Comparison of ENCODE assay signal across 8 cellular contexts in genomic region chrX:15497865-15498264, GRCh38. TPM values are rescaled to one million over a fixed set of nuclear protein-coding genes. Genes with fewer than 3 reads are reported as not detected.
DNase-seq lines count a peak whose midpoint lies in the region; ATAC-seq, FAIRE-seq and TF ChIP-seq lines count a peak whose summit lies in the region.

No MANE protein-coding gene starts in this region.

- H4K91ac ChIP-seq in H1 (replicated peaks; ENCODE audit: insufficient read length, low read length): no peak overlapping the region

- H3K4me3 ChIP-seq in BJ (ENCODE audit: low read depth, low read length) (no peak overlapping the region), H1 (ENCODE audit: extremely low read depth in 1 of 4, insufficient read depth in 2 of 4, low read depth in 3 of 4, low read length in 4 of 4) (no peak overlapping the region), tibial artery (no peak overlapping the region)

- no peak for TF ChIP-seq POLR2A in H1 (IDR thresholded peaks at IDR 0.05; ENCODE audit: control extremely low read depth in 1 of 2, low read depth in 2 of 2, low read length in 2 of 2)

- H3K4me3 Mint-ChIP-seq in activated CD4-positive, alpha-beta T cell treated with anti-CD3 and anti-CD28 coated beads, Interleukin-2, amount 10 ng/mL, durations not matched to agents 7 days and 5 days: no peak overlapping the region

- H3K4me2 ChIP-seq in H1 (ENCODE audit: insufficient read depth in 1 of 2, low read depth in 2 of 2, low read length in 2 of 2): no peak overlapping the region

- H4K20me1 ChIP-seq in H1 (replicated peaks in 1 of 2; ENCODE audit: control insufficient read depth in 1 of 2, insufficient read depth in 2 of 2, low read length in 2 of 2): no peaks in the 10 kb centered on the region

- TF ChIP-seq CTCF in BJ (IDR thresholded peaks at IDR 0.05; ENCODE audit: insufficient read depth, low read depth, low read length): peak; percentile 57
- peak; percentile 48 to 63 (median 56) for TF ChIP-seq CTCF in H1 (IDR thresholded peaks at IDR 0.05; ENCODE audit: control extremely low read depth in 1 of 3, insufficient read depth in 1 of 3, low read depth in 1 of 3, low read length in 3 of 3)
- peak; percentile 11 to 22 for TF ChIP-seq CTCF in tibial artery (IDR thresholded peaks at IDR 0.05)

- no peak overlapping the region for H3K4ac ChIP-seq in H1 (replicated peaks; ENCODE audit: insufficient read length, low read depth, low read length)

- H2BK12ac ChIP-seq in H1 (ENCODE audit: low read depth, low read length): no peak overlapping the region

- H3K36me3 ChIP-seq in BJ (ENCODE audit: control insufficient read depth, insufficient read depth, low read length) (no peaks in the 10 kb centered on the region), H1 (ENCODE audit: control insufficient read depth in 2 of 4, insufficient read depth in 4 of 4, low read length in 3 of 4) (no peaks in the 10 kb centered on the region), tibial artery (no peaks in the 10 kb centered on the region)

- no peak overlapping the region for H4K5ac ChIP-seq in H1 (ENCODE audit: insufficient read length, low read depth, low read length)

- no peak for TF ChIP-seq EP300 in H1 (IDR thresholded peaks at IDR 0.05; ENCODE audit: borderline replicate concordance in 1 of 2, low read depth in 2 of 2, low read length in 2 of 2)

- H3K36me3 Mint-ChIP-seq in activated CD4-positive, alpha-beta T cell treated with anti-CD3 and anti-CD28 coated beads, Interleukin-2, amount 10 ng/mL, durations not matched to agents 7 days and 5 days (ENCODE audit: low read depth): no peaks in the 10 kb centered on the region

- no peaks in the 10 kb centered on the region for H3K79me2 ChIP-seq in H1 (ENCODE audit: control insufficient read depth in 1 of 2, insufficient read depth in 2 of 2, low read length in 2 of 2)

- H2AFZ ChIP-seq in H1 (ENCODE audit: low read length): no peak overlapping the region

- no peak overlapping the region for H2BK15ac ChIP-seq in H1 (ENCODE audit: low read length)

- H3K27ac ChIP-seq in H1 (ENCODE audit: low read depth, low read length) (no peak overlapping the region), tibial artery (no peak overlapping the region)

- H2BK120ac ChIP-seq in H1 (replicated peaks; ENCODE audit: low read depth, low read length): no peak overlapping the region

- H3K27me3 ChIP-seq in BJ (ENCODE audit: control insufficient read depth, insufficient read depth, low read length) (no peaks in the 10 kb centered on the region), H1 (replicated peaks in 1 of 4; ENCODE audit: control insufficient read depth in 3 of 4, extremely low read depth in 1 of 4, insufficient read depth in 3 of 4, low read length in 3 of 4) (no peaks in the 10 kb centered on the region), tibial artery (no peaks in the 10 kb centered on the region)

- no peak overlapping the region for H3K9ac ChIP-seq in H1 (replicated peaks in 1 of 4; ENCODE audit: extremely low read depth in 1 of 4, low read depth in 3 of 4, low read length in 3 of 4)

- H3K79me1 ChIP-seq in H1 (ENCODE audit: low read depth, low read length): no peaks in the 10 kb centered on the region

- no peaks in the 10 kb centered on the region for H3K4me1 ChIP-seq in H1 (replicated peaks in 1 of 4; ENCODE audit: control insufficient read depth in 3 of 4, insufficient read depth in 4 of 4, low read length in 3 of 4)
- peaks cover 0 to 4% (median 0%) of the 10 kb centered on the region in 4 donors for H3K4me1 ChIP-seq in tibial artery

- H3K4me1 Mint-ChIP-seq in activated CD4-positive, alpha-beta T cell treated with anti-CD3 and anti-CD28 coated beads, Interleukin-2, amount 10 ng/mL, durations not matched to agents 7 days and 5 days: peaks cover 8% of the 10 kb centered on the region

- no peaks in the 10 kb centered on the region for H3K9me3 Mint-ChIP-seq in activated CD4-positive, alpha-beta T cell treated with anti-CD3 and anti-CD28 coated beads, Interleukin-2, amount 10 ng/mL, durations not matched to agents 7 days and 5 days

- no peak overlapping the region for H3K27ac Mint-ChIP-seq in activated CD4-positive, alpha-beta T cell treated with anti-CD3 and anti-CD28 coated beads, Interleukin-2, amount 10 ng/mL, durations not matched to agents 7 days and 5 days

- no peak overlapping the region for H3K56ac ChIP-seq in H1 (replicated peaks; ENCODE audit: insufficient read length, low read depth, low read length)

- peaks cover 15% of the 10 kb centered on the region for H3K27me3 Mint-ChIP-seq in activated CD4-positive, alpha-beta T cell treated with anti-CD3 and anti-CD28 coated beads, Interleukin-2, amount 10 ng/mL, durations not matched to agents 7 days and 5 days

- H4K8ac ChIP-seq in H1 (ENCODE audit: extremely low read depth, insufficient read depth, low read length): no peak overlapping the region

- DNase-seq in BJ (ENCODE audit: low read depth) (no peak), H4 (ENCODE audit: low spot score) (peak; percentile 46), NCI-H345 treated with DMSO at 0.1 percent for 48 hours (lab: John Stamatoyannopoulos, UW; ENCODE audit: unreplicated experiment) (peak; percentile 41), H1 (ENCODE audit: low read depth in 1 of 2, low spot score in 2 of 2) (peak in 1 of 2 experiments; percentile 72), midbrain (lab: John Stamatoyannopoulos, UW) (peak; percentile 36), tibial artery (peak in 1 of 2 donors; percentile 24)
- DNase-seq in activated CD4-positive, alpha-beta T cell treated with anti-CD3 and anti-CD28 coated beads, Interleukin-2, amount 10 ng/mL, durations not matched to agents 7 days and 5 days: peak; percentile 50

- intact Hi-C loops in tibial artery (cut with DNase I; ENCODE audit: low total_unique reads): loop anchor here (5.0 to 10.0 kb wide), 2 partner anchors 174 to 357 kb away; partner anchors contain the start of gene AP1S2

- no peaks in the 10 kb centered on the region; the same call in 1 of the 2 replicates for H3K23me2 ChIP-seq in H1 (ENCODE audit: low read depth, low read length)

- H2BK5ac ChIP-seq in H1 (ENCODE audit: low read depth, low read length): no peak overlapping the region

- 13% methylated on average over 4 of the region's 4 CpGs; no CpG with 5 or more reads in 1 of the 2 experiments for WGBS in H1 (ENCODE audit: extremely low coverage in 1 of 2, insufficient coverage in 1 of 2, insufficient read length in 1 of 2, insufficient replicate concordance in 2 of 2, low coverage in 1 of 2, low lambda C conversion rate in 2 of 2, missing lambda C conversion rate in 1 of 2), 2 experiments

- no peak overlapping the region for H2AK5ac ChIP-seq in H1 (ENCODE audit: low read depth, low read length)

- H3K14ac ChIP-seq in H1 (ENCODE audit: insufficient read length): no peak overlapping the region

- no peaks in the 10 kb centered on the region for H3K9me3 ChIP-seq in H1 (ENCODE audit: insufficient read depth in 2 of 2, low read depth in 1 of 2, low read length in 1 of 2)
- no peaks in the 10 kb centered on the region for H3K9me3 ChIP-seq in tibial artery

- H3K18ac ChIP-seq in H1 (ENCODE audit: extremely low read depth, low read length): no peak overlapping the region

- H2BK20ac ChIP-seq in H1 (ENCODE audit: low read length): no peak overlapping the region

- POLR2A ChIA-PET in BJ (lab: Charles Lee) (no interaction called here), H1 (lab: Charles Lee; ENCODE audit: partially characterized antibody) (no interaction called here)
- POLR2A ChIA-PET in activated CD4-positive, alpha-beta T cell treated with anti-CD3 and anti-CD28 coated beads, Interleukin-2, amount 10 ng/mL, durations not matched to agents 7 days and 5 days (lab: Charles Lee): no interaction called here

- peak; percentile 87 for FAIRE-seq in H1 (lab: Jason Lieb, UNC)

- CTCF ChIA-PET in BJ (lab: Yijun Ruan, JAX) (no interaction called here), H1 (lab: Charles Lee; ENCODE audit: partially characterized antibody) (interaction anchor here (0.7 to 2.5 kb wide), 6 partner anchors 16 to 1803 kb away, joined by 3 to 7 read pairs (median 3); no protein-coding TSS in a partner anchor)
- CTCF ChIA-PET in activated CD4-positive, alpha-beta T cell treated with anti-CD3 and anti-CD28 coated beads, Interleukin-2, amount 10 ng/mL, durations not matched to agents 7 days and 5 days (lab: Charles Lee): no interaction called here

- H3K23ac ChIP-seq in H1 (ENCODE audit: insufficient read length): no peak overlapping the region

- TF ChIP-seq RAD21 in H1 (IDR thresholded peaks at IDR 0.05 in 1 of 2, conservative IDR thresholded peaks at IDR 0.05 in 1 of 2; ENCODE audit: low read depth in 2 of 2, low read length in 2 of 2): peak; percentile 70 to 74

- ATAC-seq in GM18907 (IDR thresholded peaks at IDR 0.05; ENCODE audit: unreplicated experiment): no peak

RNA-seq across cellular contexts. Expression of gene BMX, which starts 2.7 kb away (rescaled TPM):
- polyA plus RNA-seq in BJ (2011; rRNA removed) (not detected in 2 replicates), H1 (2011; rRNA removed) (not detected in 2 replicates)
- not detected in 2 replicates for polyA minus RNA-seq in BJ (2011; rRNA and poly(A)+ RNA removed)
- not detected in 2 replicates for total RNA-seq in H4 (2014; rRNA removed; shearing (Covaris generic))
- not detected for total RNA-seq in activated CD4-positive, alpha-beta T cell treated with anti-CD3 and anti-CD28 coated beads, Interleukin-2, amount 10 ng/mL, durations not matched to agents 7 days and 5 days
- total RNA-seq in H1 (2021; fragmentation: NEBNext Ultra II Directional; extraction: Animal tissue kit (Norgen Biotek cat#: 25700)): not detected in 2 replicates
- not detected for polyA plus RNA-seq in H1 (2011; cell fraction: cytosol; rRNA removed)
- polyA plus RNA-seq in H1 (2011; cell fraction: nucleus; rRNA removed): not detected
- not detected in 4 replicates for polyA plus RNA-seq in H1 (2012, experiment 1 of 2)
- not detected for polyA plus RNA-seq in H1 (2012, experiment 2 of 2)
- polyA plus RNA-seq in H1 (2013, experiment 1 of 2): 0.02 TPM
- polyA plus RNA-seq in H1 (2013, experiment 2 of 2): not detected
- polyA minus RNA-seq in H1 (2011; rRNA and poly(A)+ RNA removed): not detected in 2 replicates
- not detected for polyA minus RNA-seq in H1 (2011; cell fraction: cytosol; rRNA and poly(A)+ RNA removed)
- polyA minus RNA-seq in H1 (2011; cell fraction: nucleus; rRNA and poly(A)+ RNA removed): not detected

RNA-seq across cellular contexts. Expression of gene PIR, which starts 4.7 kb away (rescaled TPM):
- polyA plus RNA-seq in BJ (2011; rRNA removed) (11.7 and 16.8 TPM in 2 replicates), H1 (2011; rRNA removed) (5.1 and 6.4 TPM in 2 replicates)
- 2.2 and 2.8 TPM in 2 replicates for polyA minus RNA-seq in BJ (2011; rRNA and poly(A)+ RNA removed)
- 117 and 126 TPM in 2 replicates for total RNA-seq in H4 (2014; rRNA removed; shearing (Covaris generic))
- 1 to 10 TPM; 1.3 to 1.7 TPM for total RNA-seq in activated CD4-positive, alpha-beta T cell treated with anti-CD3 and anti-CD28 coated beads, Interleukin-2, amount 10 ng/mL, durations not matched to agents 7 days and 5 days
- total RNA-seq in H1 (2021; fragmentation: NEBNext Ultra II Directional; extraction: Animal tissue kit (Norgen Biotek cat#: 25700)): 9.4 and 10.3 TPM in 2 replicates
- 10.5 TPM for polyA plus RNA-seq in H1 (2011; cell fraction: cytosol; rRNA removed)
- 5.8 TPM for polyA plus RNA-seq in H1 (2011; cell fraction: nucleus; rRNA removed)
- 8.8 to 14.2 TPM (median 10.3 TPM) in 4 replicates for polyA plus RNA-seq in H1 (2012, experiment 1 of 2)
- 7.2 TPM for polyA plus RNA-seq in H1 (2012, experiment 2 of 2)
- 26.0 TPM for polyA plus RNA-seq in H1 (2013, experiment 1 of 2)
- polyA plus RNA-seq in H1 (2013, experiment 2 of 2): 28.3 TPM
- 2.7 and 5.3 TPM in 2 replicates for polyA minus RNA-seq in H1 (2011; rRNA and poly(A)+ RNA removed)
- polyA minus RNA-seq in H1 (2011; cell fraction: cytosol; rRNA and poly(A)+ RNA removed): 4.6 TPM
- polyA minus RNA-seq in H1 (2011; cell fraction: nucleus; rRNA and poly(A)+ RNA removed): 6.3 TPM

Comparison
In these comparisons a context has a peak if more than half of its experiments do, and no peak if none do; other contexts are left out.
1. RNA of gene PIR, which starts 4.7 kb away (total RNA-seq): 117 to 126 TPM in H4; 9.4 to 10.3 TPM in H1 and 1.3 to 1.7 TPM in activated CD4-positive, alpha-beta T cell treated with anti-CD3 and anti-CD28 coated beads, Interleukin-2, amount 10 ng/mL, durations not matched to agents 7 days and 5 days; every median in the first group is over 10 times any median in the second.
2. Peak in every context shown above with its lines, with median percentiles within 50 percentile points of each other: CTCF ChIP-seq.